ENCODE assay signal across 1 cellular context in the genomic region with DNA sequence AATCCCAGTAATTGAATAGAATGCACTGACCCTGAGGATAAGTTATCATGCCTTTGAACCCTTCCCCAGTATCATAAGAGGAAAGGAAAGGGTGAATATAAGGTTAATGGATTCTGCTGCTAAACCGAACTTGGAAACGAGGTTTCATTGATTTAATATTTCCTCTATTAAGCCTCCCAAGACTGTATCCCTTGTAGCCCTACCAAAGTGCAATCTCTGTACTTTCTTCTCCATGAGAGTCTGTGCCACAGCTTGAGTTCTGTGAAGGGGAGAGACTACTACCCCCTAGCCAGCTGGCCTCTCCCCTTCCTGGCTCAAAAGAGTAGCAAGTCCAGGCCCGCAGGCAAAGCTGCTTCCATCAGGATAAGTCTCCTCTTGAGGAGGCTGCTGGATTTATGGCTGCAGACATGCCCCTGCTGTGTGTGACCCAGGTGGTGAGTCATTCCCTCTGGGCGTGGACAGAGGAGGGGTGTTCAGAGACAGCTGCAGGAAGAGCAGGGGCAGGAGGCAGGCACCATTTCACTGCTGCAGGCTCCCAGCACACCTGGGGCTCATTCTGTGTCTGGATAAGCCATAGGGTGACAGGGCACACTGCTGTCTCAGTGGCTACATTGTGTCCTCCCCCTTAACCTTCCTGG.
A peak's percentile ranks its signal among the peaks of the same experiment; 100 is the strongest.
TF ChIP-seq lines count a peak whose summit lies in the region.

No MANE protein-coding gene starts in this region.

TF ChIP-seq in K562, 482 proteins besides CTCF, POLR2A, EP300 and RAD21 (continued from another document and continues in another):
- TF ChIP-seq ZFPM2 (CRISPR knock-in tag; IDR thresholded peaks at IDR 0.05) (no peak), ATF1 (CRISPR knock-in tag; IDR thresholded peaks at IDR 0.05) (no peak), ATF1 (tag; IDR thresholded peaks at IDR 0.05) (peak; percentile 25; the same call in 1 of the 2 replicates), KLF1 (tag; IDR thresholded peaks at IDR 0.05) (peak; percentile 13; the same call in 1 of the 2 replicates), RCOR1 (IDR thresholded peaks at IDR 0.05; ENCODE audit: borderline replicate concordance in 1 of 2, low read depth in 2 of 2, low read length in 2 of 2) (peak in 1 of 2 experiments; percentile 68; a peak in 1 of 4 replicates), CHCHD3 (CRISPR knock-in tag; IDR thresholded peaks at IDR 0.05) (no peak), COPS2 (conservative IDR thresholded peaks at IDR 0.05) (no peak), SRSF9 (IDR thresholded peaks at IDR 0.05; ENCODE audit: borderline replicate concordance, low read depth, low read length) (no peak), TCF7 (IDR thresholded peaks at IDR 0.05; ENCODE audit: borderline replicate concordance) (no peak), SMARCA4 (IDR thresholded peaks at IDR 0.05) (peak; percentile 80), SRSF3 (IDR thresholded peaks at IDR 0.05; ENCODE audit: insufficient read depth, low read length) (no peak), TBP (optimal IDR thresholded peaks at IDR 0.05; ENCODE audit: low read depth, low read length) (peak; percentile 8), HDAC1 (IDR thresholded peaks at IDR 0.05) (peak in 1 of 2 experiments; percentile 61; a peak in 2 of 4 replicates), NR2C2 (CRISPR knock-in tag; IDR thresholded peaks at IDR 0.05) (no peak), NR2C2 (tag; IDR thresholded peaks at IDR 0.05) (peak; percentile 49; the same call in 1 of the 2 replicates), FOS (IDR thresholded peaks at IDR 0.05; ENCODE audit: extremely low read depth, insufficient read length) (peak; percentile 39), MEF2A (IDR thresholded peaks at IDR 0.05; ENCODE audit: control insufficient read depth, low read depth, low read length) (no peak), SMARCE1 (IDR thresholded peaks at IDR 0.05) (peak; percentile 76), DPF2 (IDR thresholded peaks at IDR 0.05) (peak; percentile 84), ZNF408 (CRISPR knock-in tag; IDR thresholded peaks at IDR 0.05; ENCODE audit: low read depth) (no peak), SREBF1 (IDR thresholded peaks at IDR 0.05; ENCODE audit: borderline replicate concordance, low read depth, low read length) (no peak), JUN (IDR thresholded peaks at IDR 0.05; ENCODE audit: borderline replicate concordance, low read depth, low read length) (peak; percentile 88), JUN (CRISPR knock-in tag; IDR thresholded peaks at IDR 0.05; ENCODE audit: borderline replicate concordance) (no peak), TRIM28 (IDR thresholded peaks at IDR 0.05) (no peak), BMI1 (IDR thresholded peaks at IDR 0.05; ENCODE audit: low read length) (no peak), YY1 (IDR thresholded peaks at IDR 0.05; ENCODE audit: borderline replicate concordance in 1 of 3, control insufficient read depth in 1 of 3, extremely low read depth in 1 of 3, insufficient read depth in 3 of 3, insufficient read length in 1 of 3, insufficient replicate concordance in 2 of 3, low read depth in 1 of 3, low read length in 2 of 3) (peak in 1 of 3 experiments; percentile 46), SMAD1 (IDR thresholded peaks at IDR 0.05; ENCODE audit: low read depth, low read length, partially characterized antibody) (no peak), TRIM24 (IDR thresholded peaks at IDR 0.05) (peak in 1 of 2 experiments; percentile 28; a peak in 1 of 4 replicates), SMAD4 (CRISPR knock-in tag; conservative IDR thresholded peaks at IDR 0.05) (peak; percentile 71), MTA3 (IDR thresholded peaks at IDR 0.05; ENCODE audit: borderline replicate concordance) (0 out of 2 replicates have a peak, but pooled peaks have one; percentile 17), ATF7 (IDR thresholded peaks at IDR 0.05) (peak; percentile 56; the same call in 1 of the 2 replicates), NBN (IDR thresholded peaks at IDR 0.05; ENCODE audit: low read depth) (peak; percentile 46; the same call in 1 of the 2 replicates), MAZ (CRISPR knock-in tag; conservative IDR thresholded peaks at IDR 0.05 in 1 of 2, IDR thresholded peaks at IDR 0.05 in 1 of 2) (0 out of 4 replicates have a peak, but pooled peaks of 1 of the 2 experiments have one; percentile 23), CBFA2T2 (conservative IDR thresholded peaks at IDR 0.05) (peak; percentile 78), ZNF431 (CRISPR knock-in tag; IDR thresholded peaks at IDR 0.05) (no peak), DACH1 (IDR thresholded peaks at IDR 0.05; ENCODE audit: partially characterized antibody) (peak; percentile 48)
- TF ChIP-seq, protein P1, sequence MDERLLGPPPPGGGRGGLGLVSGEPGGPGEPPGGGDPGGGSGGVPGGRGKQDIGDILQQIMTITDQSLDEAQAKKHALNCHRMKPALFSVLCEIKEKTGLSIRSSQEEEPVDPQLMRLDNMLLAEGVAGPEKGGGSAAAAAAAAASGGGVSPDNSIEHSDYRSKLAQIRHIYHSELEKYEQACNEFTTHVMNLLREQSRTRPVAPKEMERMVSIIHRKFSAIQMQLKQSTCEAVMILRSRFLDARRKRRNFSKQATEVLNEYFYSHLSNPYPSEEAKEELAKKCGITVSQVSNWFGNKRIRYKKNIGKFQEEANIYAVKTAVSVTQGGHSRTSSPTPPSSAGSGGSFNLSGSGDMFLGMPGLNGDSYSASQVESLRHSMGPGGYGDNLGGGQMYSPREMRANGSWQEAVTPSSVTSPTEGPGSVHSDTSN (CRISPR knock-in tag; IDR thresholded peaks at IDR 0.05; ENCODE audit: low read depth): no peak
- TF ChIP-seq, protein P1 (tag; conservative IDR thresholded peaks at IDR 0.05; ENCODE audit: low read depth): peak; percentile 92
- TF ChIP-seq, protein P2, sequence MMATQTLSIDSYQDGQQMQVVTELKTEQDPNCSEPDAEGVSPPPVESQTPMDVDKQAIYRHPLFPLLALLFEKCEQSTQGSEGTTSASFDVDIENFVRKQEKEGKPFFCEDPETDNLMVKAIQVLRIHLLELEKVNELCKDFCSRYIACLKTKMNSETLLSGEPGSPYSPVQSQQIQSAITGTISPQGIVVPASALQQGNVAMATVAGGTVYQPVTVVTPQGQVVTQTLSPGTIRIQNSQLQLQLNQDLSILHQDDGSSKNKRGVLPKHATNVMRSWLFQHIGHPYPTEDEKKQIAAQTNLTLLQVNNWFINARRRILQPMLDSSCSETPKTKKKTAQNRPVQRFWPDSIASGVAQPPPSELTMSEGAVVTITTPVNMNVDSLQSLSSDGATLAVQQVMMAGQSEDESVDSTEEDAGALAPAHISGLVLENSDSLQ (IDR thresholded peaks at IDR 0.05): peak; percentile 87
- TF ChIP-seq, protein P3, sequence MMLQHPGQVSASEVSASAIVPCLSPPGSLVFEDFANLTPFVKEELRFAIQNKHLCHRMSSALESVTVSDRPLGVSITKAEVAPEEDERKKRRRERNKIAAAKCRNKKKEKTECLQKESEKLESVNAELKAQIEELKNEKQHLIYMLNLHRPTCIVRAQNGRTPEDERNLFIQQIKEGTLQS (IDR thresholded peaks at IDR 0.05): peak; percentile 94
- TF ChIP-seq, protein P3 (CRISPR knock-in tag; conservative IDR thresholded peaks at IDR 0.05): peak; percentile 52; the same call in 1 of the 2 replicates
- TF ChIP-seq, protein P4, sequence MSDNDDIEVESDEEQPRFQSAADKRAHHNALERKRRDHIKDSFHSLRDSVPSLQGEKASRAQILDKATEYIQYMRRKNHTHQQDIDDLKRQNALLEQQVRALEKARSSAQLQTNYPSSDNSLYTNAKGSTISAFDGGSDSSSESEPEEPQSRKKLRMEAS (CRISPR knock-in tag; IDR thresholded peaks at IDR 0.05): peak; percentile 52
- TF ChIP-seq, protein P5, sequence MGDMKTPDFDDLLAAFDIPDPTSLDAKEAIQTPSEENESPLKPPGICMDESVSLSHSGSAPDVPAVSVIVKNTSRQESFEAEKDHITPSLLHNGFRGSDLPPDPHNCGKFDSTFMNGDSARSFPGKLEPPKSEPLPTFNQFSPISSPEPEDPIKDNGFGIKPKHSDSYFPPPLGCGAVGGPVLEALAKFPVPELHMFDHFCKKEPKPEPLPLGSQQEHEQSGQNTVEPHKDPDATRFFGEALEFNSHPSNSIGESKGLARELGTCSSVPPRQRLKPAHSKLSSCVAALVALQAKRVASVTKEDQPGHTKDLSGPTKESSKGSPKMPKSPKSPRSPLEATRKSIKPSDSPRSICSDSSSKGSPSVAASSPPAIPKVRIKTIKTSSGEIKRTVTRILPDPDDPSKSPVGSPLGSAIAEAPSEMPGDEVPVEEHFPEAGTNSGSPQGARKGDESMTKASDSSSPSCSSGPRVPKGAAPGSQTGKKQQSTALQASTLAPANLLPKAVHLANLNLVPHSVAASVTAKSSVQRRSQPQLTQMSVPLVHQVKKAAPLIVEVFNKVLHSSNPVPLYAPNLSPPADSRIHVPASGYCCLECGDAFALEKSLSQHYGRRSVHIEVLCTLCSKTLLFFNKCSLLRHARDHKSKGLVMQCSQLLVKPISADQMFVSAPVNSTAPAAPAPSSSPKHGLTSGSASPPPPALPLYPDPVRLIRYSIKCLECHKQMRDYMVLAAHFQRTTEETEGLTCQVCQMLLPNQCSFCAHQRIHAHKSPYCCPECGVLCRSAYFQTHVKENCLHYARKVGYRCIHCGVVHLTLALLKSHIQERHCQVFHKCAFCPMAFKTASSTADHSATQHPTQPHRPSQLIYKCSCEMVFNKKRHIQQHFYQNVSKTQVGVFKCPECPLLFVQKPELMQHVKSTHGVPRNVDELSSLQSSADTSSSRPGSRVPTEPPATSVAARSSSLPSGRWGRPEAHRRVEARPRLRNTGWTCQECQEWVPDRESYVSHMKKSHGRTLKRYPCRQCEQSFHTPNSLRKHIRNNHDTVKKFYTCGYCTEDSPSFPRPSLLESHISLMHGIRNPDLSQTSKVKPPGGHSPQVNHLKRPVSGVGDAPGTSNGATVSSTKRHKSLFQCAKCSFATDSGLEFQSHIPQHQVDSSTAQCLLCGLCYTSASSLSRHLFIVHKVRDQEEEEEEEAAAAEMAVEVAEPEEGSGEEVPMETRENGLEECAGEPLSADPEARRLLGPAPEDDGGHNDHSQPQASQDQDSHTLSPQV (IDR thresholded peaks at IDR 0.05): 0 out of 2 replicates have a peak, but pooled peaks have one; percentile 27
- TF ChIP-seq, protein P6, sequence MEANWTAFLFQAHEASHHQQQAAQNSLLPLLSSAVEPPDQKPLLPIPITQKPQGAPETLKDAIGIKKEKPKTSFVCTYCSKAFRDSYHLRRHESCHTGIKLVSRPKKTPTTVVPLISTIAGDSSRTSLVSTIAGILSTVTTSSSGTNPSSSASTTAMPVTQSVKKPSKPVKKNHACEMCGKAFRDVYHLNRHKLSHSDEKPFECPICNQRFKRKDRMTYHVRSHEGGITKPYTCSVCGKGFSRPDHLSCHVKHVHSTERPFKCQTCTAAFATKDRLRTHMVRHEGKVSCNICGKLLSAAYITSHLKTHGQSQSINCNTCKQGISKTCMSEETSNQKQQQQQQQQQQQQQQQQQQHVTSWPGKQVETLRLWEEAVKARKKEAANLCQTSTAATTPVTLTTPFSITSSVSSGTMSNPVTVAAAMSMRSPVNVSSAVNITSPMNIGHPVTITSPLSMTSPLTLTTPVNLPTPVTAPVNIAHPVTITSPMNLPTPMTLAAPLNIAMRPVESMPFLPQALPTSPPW (CRISPR knock-in tag; IDR thresholded peaks at IDR 0.05): peak; percentile 45; the same call in 1 of the 2 replicates
- TF ChIP-seq, protein P7, sequence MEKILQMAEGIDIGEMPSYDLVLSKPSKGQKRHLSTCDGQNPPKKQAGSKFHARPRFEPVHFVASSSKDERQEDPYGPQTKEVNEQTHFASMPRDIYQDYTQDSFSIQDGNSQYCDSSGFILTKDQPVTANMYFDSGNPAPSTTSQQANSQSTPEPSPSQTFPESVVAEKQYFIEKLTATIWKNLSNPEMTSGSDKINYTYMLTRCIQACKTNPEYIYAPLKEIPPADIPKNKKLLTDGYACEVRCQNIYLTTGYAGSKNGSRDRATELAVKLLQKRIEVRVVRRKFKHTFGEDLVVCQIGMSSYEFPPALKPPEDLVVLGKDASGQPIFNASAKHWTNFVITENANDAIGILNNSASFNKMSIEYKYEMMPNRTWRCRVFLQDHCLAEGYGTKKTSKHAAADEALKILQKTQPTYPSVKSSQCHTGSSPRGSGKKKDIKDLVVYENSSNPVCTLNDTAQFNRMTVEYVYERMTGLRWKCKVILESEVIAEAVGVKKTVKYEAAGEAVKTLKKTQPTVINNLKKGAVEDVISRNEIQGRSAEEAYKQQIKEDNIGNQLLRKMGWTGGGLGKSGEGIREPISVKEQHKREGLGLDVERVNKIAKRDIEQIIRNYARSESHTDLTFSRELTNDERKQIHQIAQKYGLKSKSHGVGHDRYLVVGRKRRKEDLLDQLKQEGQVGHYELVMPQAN (IDR thresholded peaks at IDR 0.05; ENCODE audit: borderline replicate concordance): no peak
- TF ChIP-seq, protein P8, sequence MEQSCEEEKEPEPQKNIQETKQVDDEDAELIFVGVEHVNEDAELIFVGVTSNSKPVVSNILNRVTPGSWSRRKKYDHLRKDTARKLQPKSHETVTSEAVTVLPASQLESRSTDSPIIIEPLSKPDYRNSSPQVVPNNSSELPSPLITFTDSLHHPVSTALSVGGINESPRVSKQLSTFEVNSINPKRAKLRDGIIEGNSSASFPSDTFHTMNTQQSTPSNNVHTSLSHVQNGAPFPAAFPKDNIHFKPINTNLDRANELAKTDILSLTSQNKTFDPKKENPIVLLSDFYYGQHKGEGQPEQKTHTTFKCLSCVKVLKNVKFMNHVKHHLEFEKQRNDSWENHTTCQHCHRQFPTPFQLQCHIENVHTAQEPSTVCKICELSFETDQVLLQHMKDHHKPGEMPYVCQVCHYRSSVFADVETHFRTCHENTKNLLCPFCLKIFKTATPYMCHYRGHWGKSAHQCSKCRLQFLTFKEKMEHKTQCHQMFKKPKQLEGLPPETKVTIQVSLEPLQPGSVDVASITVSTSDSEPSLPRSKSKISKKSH (CRISPR knock-in tag; IDR thresholded peaks at IDR 0.05): no peak
